Comparison of ENCODE assay signal across 1 cellular context in the genomic region with DNA sequence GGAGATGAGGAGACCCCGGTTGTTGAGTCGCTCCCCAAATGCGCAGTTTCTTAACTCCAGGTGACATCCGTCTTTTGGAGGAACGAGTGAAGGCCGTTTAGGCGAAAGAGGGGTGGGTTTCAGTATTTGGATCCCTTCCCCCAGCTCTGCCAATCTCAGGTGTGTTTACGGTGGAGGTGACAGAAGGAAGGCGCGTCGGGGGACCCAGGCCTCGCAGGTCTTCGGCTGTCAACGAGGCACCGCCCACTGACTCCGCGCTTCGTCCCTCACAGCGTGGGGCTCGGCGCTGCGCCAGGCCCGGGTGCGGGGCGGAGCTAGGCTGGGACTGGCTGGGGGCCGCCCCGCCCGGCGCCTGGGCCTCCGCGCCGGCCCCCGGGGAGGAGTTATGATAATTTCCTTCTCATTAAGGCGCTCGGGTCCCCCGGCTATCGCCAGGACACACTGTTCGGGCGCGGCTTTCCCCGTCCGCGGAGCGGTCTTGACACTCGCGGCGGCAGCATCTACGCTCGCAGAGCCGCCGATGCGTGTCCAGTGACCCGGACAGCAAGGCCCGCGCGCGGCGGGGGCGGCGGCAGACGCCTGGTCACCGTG.
TF ChIP-seq lines count a peak whose summit lies in the region.

A gene (plus strand): TSS at position 434 of the 591 bp plus-strand sequence. CDS start 239 bp downstream, outside the sequence.

TF ChIP-seq in GM12878, 131 proteins besides CTCF, POLR2A, EP300 and RAD21 (continued from another document):
- TF ChIP-seq, protein P1, sequence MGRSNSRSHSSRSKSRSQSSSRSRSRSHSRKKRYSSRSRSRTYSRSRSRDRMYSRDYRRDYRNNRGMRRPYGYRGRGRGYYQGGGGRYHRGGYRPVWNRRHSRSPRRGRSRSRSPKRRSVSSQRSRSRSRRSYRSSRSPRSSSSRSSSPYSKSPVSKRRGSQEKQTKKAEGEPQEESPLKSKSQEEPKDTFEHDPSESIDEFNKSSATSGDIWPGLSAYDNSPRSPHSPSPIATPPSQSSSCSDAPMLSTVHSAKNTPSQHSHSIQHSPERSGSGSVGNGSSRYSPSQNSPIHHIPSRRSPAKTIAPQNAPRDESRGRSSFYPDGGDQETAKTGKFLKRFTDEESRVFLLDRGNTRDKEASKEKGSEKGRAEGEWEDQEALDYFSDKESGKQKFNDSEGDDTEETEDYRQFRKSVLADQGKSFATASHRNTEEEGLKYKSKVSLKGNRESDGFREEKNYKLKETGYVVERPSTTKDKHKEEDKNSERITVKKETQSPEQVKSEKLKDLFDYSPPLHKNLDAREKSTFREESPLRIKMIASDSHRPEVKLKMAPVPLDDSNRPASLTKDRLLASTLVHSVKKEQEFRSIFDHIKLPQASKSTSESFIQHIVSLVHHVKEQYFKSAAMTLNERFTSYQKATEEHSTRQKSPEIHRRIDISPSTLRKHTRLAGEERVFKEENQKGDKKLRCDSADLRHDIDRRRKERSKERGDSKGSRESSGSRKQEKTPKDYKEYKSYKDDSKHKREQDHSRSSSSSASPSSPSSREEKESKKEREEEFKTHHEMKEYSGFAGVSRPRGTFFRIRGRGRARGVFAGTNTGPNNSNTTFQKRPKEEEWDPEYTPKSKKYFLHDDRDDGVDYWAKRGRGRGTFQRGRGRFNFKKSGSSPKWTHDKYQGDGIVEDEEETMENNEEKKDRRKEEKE (IDR thresholded peaks at IDR 0.05) = no peak
